20 cellular contexts compared by ENCODE assay signal in the genomic region with DNA sequence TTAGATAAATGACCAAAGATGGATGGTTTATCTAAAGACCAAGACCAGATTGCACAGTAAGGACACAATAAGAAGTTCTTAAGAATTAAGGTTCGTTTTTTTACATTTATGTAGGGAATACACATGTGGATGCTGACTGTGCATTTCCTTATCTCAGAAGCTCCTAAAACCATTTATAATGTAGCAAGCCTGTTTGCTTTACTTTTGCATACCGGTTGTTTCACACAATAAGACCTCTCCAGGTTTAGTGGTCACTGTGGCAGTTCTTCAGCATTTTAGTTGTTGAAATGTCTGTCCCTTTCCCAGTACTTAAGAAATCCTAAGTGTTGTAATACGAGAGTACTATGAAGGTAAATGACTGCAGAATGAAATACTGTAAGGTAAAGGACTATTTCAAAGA. TPM values are rescaled to one million over a fixed set of nuclear protein-coding genes. Genes with fewer than 3 reads are reported as not detected.
A peak's percentile ranks its signal among the peaks of the same experiment; 100 is the strongest.
DNase-seq lines count a peak whose midpoint lies in the region; ATAC-seq and TF ChIP-seq lines count a peak whose summit lies in the region.
"Had no signal": no experiment of that assay in that cellular context is flagged by ENCODE, and none has a peak within 500 bp of the region (broad histone marks: within the 10 kb centered on the region; RNA-seq: fewer than 3 reads in every experiment).

No MANE protein-coding gene starts in this region.

- CTCF ChIA-PET in IMR-90 (lab: Yijun Ruan, JAX) = no interaction called here

- H3K4me2 ChIP-seq in IMR-90 (ENCODE audit: low read depth, low read length) (no peak overlapping the region), SU-DHL-6 (ENCODE audit: low read depth, low read length, poor library complexity, severe bottlenecking) (peak overlapping the region; percentile 49)
- H3K4me2 ChIP-seq: BLaER1 treated with 17β-estradiol and CSF1 and Interleukin-3, amounts not matched to agents 10 nM and 100 nM had no signal

- peaks cover 39 to 79% of the 10 kb centered on the region in 2 experiments for H3K79me1 ChIP-seq in IMR-90 (ENCODE audit: low read depth in 1 of 2, low read length in 2 of 2)

- peaks cover 22% of the 10 kb centered on the region for H3K27me3 Mint-ChIP-seq in glutamatergic neuron (ENCODE audit: unreplicated experiment)

- H3K9me2 ChIP-seq in SU-DHL-6 (replicated peaks; ENCODE audit: insufficient read depth, low read length) = no peaks in the 10 kb centered on the region

- peaks cover 83% of the 10 kb centered on the region for H3F3A ChIP-seq in SU-DHL-6 (ENCODE audit: insufficient read depth)

- no peak overlapping the region for H2BK120ac ChIP-seq in IMR-90 (ENCODE audit: low read depth, low read length)

- no peak overlapping the region for H3K56ac ChIP-seq in IMR-90 (ENCODE audit: extremely low read depth, insufficient read depth, low read length)

- TF ChIP-seq POLR2A in IMR-90 (IDR thresholded peaks at IDR 0.05; ENCODE audit: low read depth, low read length) = no peak

- dilution Hi-C loops in IMR-90 (cut with HindIII; ENCODE audit: low sequenced_read_pairs, unreplicated experiment) = no loop called here

- H3K36me3 ChIP-seq in IMR-90 (ENCODE audit: control insufficient read depth, insufficient read depth, low read length) (peaks cover 18% of the 10 kb centered on the region), SU-DHL-6 (ENCODE audit: low read length) (peaks cover 46% of the 10 kb centered on the region)

- no peak overlapping the region for H3K14ac ChIP-seq in IMR-90 (replicated peaks; ENCODE audit: low read depth, low read length)

- H4K8ac ChIP-seq in IMR-90 (ENCODE audit: low read depth in 2 of 2, low read length in 2 of 2) = no peak overlapping the region

- H2AFZ ChIP-seq in IMR-90 (replicated peaks; ENCODE audit: low read length, poor library complexity) (no peak overlapping the region), SU-DHL-6 (ENCODE audit: low read depth, low read length, severe bottlenecking) (no peak overlapping the region)

- H3K4ac ChIP-seq in IMR-90 (ENCODE audit: low read depth, low read length) = no peak overlapping the region

- H3K79me2 ChIP-seq in SU-DHL-6 (ENCODE audit: insufficient read depth, low read length) = peaks cover 100% of the 10 kb centered on the region

- H2BK5ac ChIP-seq in IMR-90 (ENCODE audit: low read depth, low read length, poor library complexity, severe bottlenecking) = no peak overlapping the region

- H3K9me3 ChIP-seq in IMR-90 (ENCODE audit: control insufficient read depth, insufficient read depth, low read length) = no peaks in the 10 kb centered on the region
- peaks cover 11% of the 10 kb centered on the region; the same call in 1 of the 2 replicates for H3K9me3 ChIP-seq in SU-DHL-6 (ENCODE audit: insufficient read depth, low read length)

- no peak overlapping the region for H2AK9ac ChIP-seq in IMR-90 (replicated peaks; ENCODE audit: low read depth, low read length, poor library complexity)

- no peak overlapping the region for H2BK20ac ChIP-seq in IMR-90 (ENCODE audit: low read depth, low read length)

- intact Hi-C loops in IMR-90 (cut with micrococcal nuclease) = no loop called here

- TF ChIP-seq RAD21 in IMR-90 (IDR thresholded peaks at IDR 0.05; ENCODE audit: low read length) = no peak

- no CpG with 5 or more reads among the region's 3 CpGs for WGBS in IMR-90 (ENCODE audit: extremely low coverage in 2 of 2, insufficient read length in 1 of 2), 2 experiments

- peaks cover 21% of the 10 kb centered on the region for H3K4me1 ChIP-seq in IMR-90 (ENCODE audit: control insufficient read depth, insufficient read depth, low read length)

- H3K18ac ChIP-seq in IMR-90 (ENCODE audit: low read depth, low read length) = no peak overlapping the region

- H3K4me3 Mint-ChIP-seq in glutamatergic neuron (ENCODE audit: unreplicated experiment) = peak overlapping the region; percentile 53

- H2BK15ac ChIP-seq in IMR-90 (ENCODE audit: low read depth, low read length) = no peak overlapping the region

- H4K91ac ChIP-seq in IMR-90 (ENCODE audit: insufficient read depth, low read depth, low read length) = no peak overlapping the region

- H2AK5ac ChIP-seq in IMR-90 (ENCODE audit: low read depth, low read length) = no peak overlapping the region

- H3K27ac ChIP-seq in IMR-90 (ENCODE audit: insufficient read depth, low read length) (no peak overlapping the region), SU-DHL-6 (ENCODE audit: low read depth, low read length) (peak overlapping the region; percentile 74)
- H3K27ac ChIP-seq: BLaER1 treated with 17β-estradiol and CSF1 and Interleukin-3, amounts not matched to agents 10 nM and 100 nM; RWPE1 had no signal

- TF ChIP-seq CTCF in IMR-90 (conservative IDR thresholded peaks at IDR 0.05; ENCODE audit: low read depth, low read length) (no peak), SU-DHL-6 (IDR thresholded peaks at IDR 0.05; ENCODE audit: insufficient read depth, low read length, poor library complexity, severe bottlenecking) (no peak), glutamatergic neuron (IDR thresholded peaks at IDR 0.05; ENCODE audit: partially characterized antibody, unreplicated experiment) (no peak)

- no TSS peak for BruUV-seq in IMR-90 (replicated peaks; lab: Mats Ljungman, UMichigan)

- H3K27ac Mint-ChIP-seq in glutamatergic neuron (ENCODE audit: unreplicated experiment) = peak overlapping the region; percentile 48

- no peak overlapping the region for H4K5ac ChIP-seq in IMR-90 (ENCODE audit: low read depth, low read length)

- H3K4me1 Mint-ChIP-seq in glutamatergic neuron (ENCODE audit: low read depth, unreplicated experiment) = peaks cover 80% of the 10 kb centered on the region

- peaks cover 82% of the 10 kb centered on the region for H4K20me1 ChIP-seq in IMR-90 (ENCODE audit: insufficient read depth, low read length)
- H4K20me1 ChIP-seq in SU-DHL-6 (ENCODE audit: low read depth, low read length) = peaks cover 3% of the 10 kb centered on the region; the same call in 1 of the 2 replicates

- no peak overlapping the region for H3K23ac ChIP-seq in IMR-90 (ENCODE audit: low read depth, low read length)

- peaks cover 12% of the 10 kb centered on the region for H3K36me3 Mint-ChIP-seq in glutamatergic neuron (ENCODE audit: unreplicated experiment)

- no peak overlapping the region for H3K9ac ChIP-seq in IMR-90 (ENCODE audit: low read depth, low read length)
- H3K9ac ChIP-seq in SU-DHL-6 (ENCODE audit: low read length) = peak overlapping the region; percentile 23; the same call in 1 of the 2 replicates
- H3K9ac ChIP-seq: BLaER1 treated with 17β-estradiol and CSF1 and Interleukin-3, amounts not matched to agents 10 nM and 100 nM had no signal

- peaks cover 22% of the 10 kb centered on the region for H3K9me3 Mint-ChIP-seq in glutamatergic neuron (ENCODE audit: unreplicated experiment)

- POLR2A ChIA-PET in IMR-90 (lab: Charles Lee; ENCODE audit: unreplicated experiment) = no interaction called here

- H3K9me1 ChIP-seq in IMR-90 (ENCODE audit: insufficient read depth, low read length) = peaks cover 12% of the 10 kb centered on the region

- in situ Hi-C loops in IMR-90 (cut with MboI; ENCODE audit: low sequenced_read_pairs) = no loop called here

- DNase-seq in NCI-H1092 treated with DMSO at 0.1 percent for 48 hours (lab: John Stamatoyannopoulos, UW) = peak; percentile 62
- DNase-seq in NCI-H1092 (lab: John Stamatoyannopoulos, UW) = no peak
- DNase-seq in IMR-90 = no peak
- no peak for DNase-seq in glutamatergic neuron
- DNase-seq in DMS 273 (lab: John Stamatoyannopoulos, UW; ENCODE audit: unreplicated experiment) = no peak
- DNase-seq in effector CD4-positive, alpha-beta T cell = no peak
- DNase-seq: 8988T; GF-D8; GOT3; Kasumi-1; MM.1S; NCI-H1105 treated with DMSO at 0.1 percent for 48 hours; NCI-H2029; NCI-H510A treated with DMSO at 0.1 percent for 48 hours; NK-92 treated with Interleukin-12 subunit alpha and Interleukin-12 subunit beta, amount 100 ng/mL, for 24 hours; PC-3 had no signal

- ATAC-seq in IMR-90 (ENCODE audit: low read depth) (no peak), HG03025 (IDR thresholded peaks at IDR 0.05; ENCODE audit: low FRiP score, unreplicated experiment) (no peak)
- ATAC-seq: PC-3 had no signal

- H3K4me3 ChIP-seq in IMR-90 (ENCODE audit: insufficient read depth, low read depth, low read length) = no peak overlapping the region
- H3K4me3 ChIP-seq in SU-DHL-6 (ENCODE audit: insufficient read depth, low read length, poor library complexity, severe bottlenecking) = no peak overlapping the region
- H3K4me3 ChIP-seq: BLaER1 treated with 17β-estradiol and CSF1 and Interleukin-3, amounts not matched to agents 10 nM and 100 nM had no signal

- no peaks in the 10 kb centered on the region for H3K27me3 ChIP-seq in IMR-90 (ENCODE audit: control insufficient read depth, insufficient read depth, low read length)
- H3K27me3 ChIP-seq in SU-DHL-6 (ENCODE audit: low read length) = no peaks in the 10 kb centered on the region
- H3K27me3 ChIP-seq: BLaER1 treated with 17β-estradiol and CSF1 and Interleukin-3, amounts not matched to agents 10 nM and 100 nM had no signal

TF ChIP-seq in IMR-90, 13 proteins besides CTCF, POLR2A, EP300 and RAD21:
- TF ChIP-seq BHLHE40 (IDR thresholded peaks at IDR 0.05; ENCODE audit: low read depth, low read length) (no peak), MAFK (IDR thresholded peaks at IDR 0.05; ENCODE audit: low read depth, low read length) (peak; percentile 93), NFE2L2 (IDR thresholded peaks at IDR 0.05; ENCODE audit: low read depth, low read length) (no peak)
TF ChIP-seq in IMR-90: peak in this region for 1.

RNA-seq across cellular contexts. Expression of a gene that starts 43.6 kb away (rescaled TPM):
- total RNA-seq in IMR-90 (2012; rRNA removed) = 39.6 and 70.5 TPM in 2 replicates
- 103 and 121 TPM in 2 replicates for polyA plus RNA-seq in IMR-90 (2012; rRNA removed)
- polyA plus RNA-seq in IMR-90 (2012; cell fraction: cytosol; rRNA removed) = 112 and 166 TPM in 2 replicates
- polyA plus RNA-seq in IMR-90 (2012; cell fraction: nucleus; rRNA removed; ENCODE audit: low replicate concordance) = 48.2 and 69.4 TPM in 2 replicates
- total RNA-seq in glutamatergic neuron (ENCODE audit: unreplicated experiment) = 832 TPM

Comparison
In these comparisons a context has a peak if more than half of its experiments do, and no peak if none do; other contexts are left out.
1. RNA of a gene that starts 43.6 kb away (total RNA-seq): 832 TPM in glutamatergic neuron (single experiment); 39.6 to 70.5 TPM in IMR-90; every median in the first group is over 10 times any median in the second.